In genomic region chr6:40152701-40153100, GRCh38 we compare ENCODE assay signal across 33 cellular contexts.
"Had no signal": no experiment of that assay in that cellular context is flagged by ENCODE, and none has a peak within 500 bp of the region (broad histone marks: within the 10 kb centered on the region; RNA-seq: fewer than 3 reads in every experiment).

No MANE protein-coding gene starts in this region.

- H3K9me3 ChIP-seq: MG63 had no signal

- H3K4me2 ChIP-seq: KMS-11 had no signal

- H3K9ac ChIP-seq: KMS-11 had no signal

- H3K27ac ChIP-seq: KMS-11 had no signal

- H3K4me3 ChIP-seq: MG63 had no signal

- H3K27me3 ChIP-seq: MG63 had no signal

- H3K36me3 ChIP-seq: MG63 had no signal

- DNase-seq: Karpas-422, Kasumi-1, MG63, MM.1S, MV-4-11, NCI-H1092, NCI-H1092 treated with DMSO at 0.1 percent for 48 hours, NCI-H1105, NCI-H1105 treated with DMSO at 0.1 percent for 48 hours, NCI-H1417, NCI-H1417 treated with DMSO at 0.1 percent for 48 hours, NCI-H1436, NCI-H1436 treated with DMSO at 0.1 percent for 48 hours, NCI-H146, NCI-H1694, NCI-H1694 treated with DMSO at 0.1 percent for 48 hours, NCI-H187, NCI-H187 treated with DMSO at 0.1 percent for 48 hours, NCI-H1930, NCI-H2029, NCI-H2029 treated with DMSO at 0.1 percent for 48 hours, NCI-H2081, NCI-H2081 treated with DMSO at 0.1 percent for 48 hours, NCI-H2107, NCI-H2171, NCI-H2227 treated with DMSO at 0.1 percent for 48 hours, NCI-H226, NCI-H345, NCI-H446, NCI-H446 treated with DMSO at 0.1 percent for 48 hours, NCI-H510A, NCI-H510A treated with DMSO at 0.1 percent for 48 hours had no signal
